Comparison of ENCODE assay signal across 8 cellular contexts in genomic region chrX:101051549-101052302, GRCh38. TPM values are rescaled to one million over a fixed set of nuclear protein-coding genes. Genes with fewer than 3 reads are reported as not detected.
DNase-seq lines count a peak whose midpoint lies in the region; TF ChIP-seq lines count a peak whose summit lies in the region.

TSS of gene TRMT2B (minus strand) at chrX:101052111. CDS start at chrX:101042289, 9,822 bp downstream.

- H3K4me3 ChIP-seq in foreskin fibroblast (ENCODE audit: low read depth in 1 of 2, low read length in 2 of 2) (peak within 1 kb of the TSS; percentile 61 to 71), neuron (ENCODE audit: low read length) (peak within 1 kb of the TSS; percentile 74)

- H3K27me3 ChIP-seq in neuron (ENCODE audit: insufficient read depth, low read length): no peaks in the 10 kb centered on the region

- H2AFZ ChIP-seq in neuron (ENCODE audit: low read depth, low read length): peak within 1 kb of the TSS; percentile 84

- peaks cover 3% of the 10 kb centered on the region for H3K4me1 ChIP-seq in neuron (ENCODE audit: insufficient read depth, low read length)

- peak; percentile 82 for DNase-seq in ELR (ENCODE audit: low read depth)
- DNase-seq in GOT3 (lab: John Stamatoyannopoulos, UW): peak; percentile 29
- peak; percentile 72 for DNase-seq in LHCN-M2 (ENCODE audit: low read depth)
- peak; percentile 35 for DNase-seq in SHP77 treated with DMSO at 0.1 percent for 48 hours (lab: John Stamatoyannopoulos, UW)
- peak; percentile 92 for DNase-seq in activated effector memory CD4-positive, alpha-beta T cell treated with anti-CD3 and anti-CD28 coated beads, Interleukin-2, amount 50 U/mL, for 16 hours
- peak; percentile 62 to 85 for DNase-seq in foreskin fibroblast
- DNase-seq in stromal cell of bone marrow (ENCODE audit: low read depth): peak; percentile 63

- no peak for TF ChIP-seq CTCF in foreskin fibroblast (IDR thresholded peaks at IDR 0.05; ENCODE audit: low read depth, low read length)

- H3K36me3 ChIP-seq in neuron (ENCODE audit: insufficient read depth, low read length): no peaks in the 10 kb centered on the region

- no peaks in the 10 kb centered on the region for H3K9me3 ChIP-seq in neuron (ENCODE audit: low read length)

RNA-seq across cellular contexts. Expression of gene TRMT2B, which starts in this region (rescaled TPM):
- total RNA-seq in LHCN-M2 (2014; rRNA removed): 15.6 and 15.9 TPM in 2 replicates
- polyA plus RNA-seq in LHCN-M2 (2012): 7.7 TPM

Comparison
In these comparisons a context has a peak if more than half of its experiments do, and no peak if none do; other contexts are left out.
1. Peak in every context shown above with its lines: DNase-seq and H3K4me3 ChIP-seq.
2. DNase-seq: peak in every context shown above with its lines; median percentile 92 in activated effector memory CD4-positive, alpha-beta T cell treated with anti-CD3 and anti-CD28 coated beads, Interleukin-2, amount 50 U/mL, for 16 hours; 82 in ELR; 74 in foreskin fibroblast; 72 in LHCN-M2; 63 in stromal cell of bone marrow; 35 in SHP77 treated with DMSO at 0.1 percent for 48 hours; 29 in GOT3.